In the genomic region with DNA sequence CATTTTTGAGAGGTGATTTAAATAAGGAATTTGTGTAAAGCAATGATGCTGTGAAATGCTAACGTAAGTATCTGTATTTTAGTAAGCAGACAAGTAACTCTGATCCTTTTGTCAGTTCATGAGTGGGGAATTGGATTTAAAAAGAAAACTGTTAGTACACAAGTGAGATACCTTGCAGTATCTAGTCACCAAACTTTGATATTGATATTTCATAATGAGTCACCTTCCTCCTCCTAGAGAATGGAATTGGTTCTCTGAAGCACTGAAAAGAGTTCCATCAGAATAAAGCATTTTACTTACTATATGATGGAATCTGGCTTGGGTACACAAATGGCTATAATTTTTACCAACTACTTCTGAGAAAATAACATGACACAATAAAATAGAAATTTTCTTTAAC, we compare ENCODE assay signal across 30 cellular contexts.
"Had no signal": no experiment of that assay in that cellular context is flagged by ENCODE, and none has a peak within 500 bp of the region (broad histone marks: within the 10 kb centered on the region; RNA-seq: fewer than 3 reads in every experiment).

No MANE protein-coding gene starts in this region.

- H3K4me3 ChIP-seq: left lung, lower lobe of right lung, pancreas, prostate gland, skin epidermis, stomach, testis, thyroid gland, transverse colon, upper lobe of left lung had no signal

- H3K4me1 ChIP-seq: left lung, lower lobe of right lung, pancreas, prostate gland, stomach, testis, thyroid gland, transverse colon, upper lobe of left lung had no signal

- H3K36me3 Mint-ChIP-seq: immature natural killer cell; naive thymus-derived CD8-positive, alpha-beta T cell; stimulated activated naive B cell treated with anti-CD40 and anti-IgM and Interleukin-4, amounts not matched to agents 10 μg/mL and 1 μg/mL and 100 μg/mL, for 72 hours had no signal

- H3K9me3 Mint-ChIP-seq: nephron, neural crest cell had no signal

- H3K4me1 Mint-ChIP-seq: immature natural killer cell; naive thymus-derived CD8-positive, alpha-beta T cell; nephron; neural crest cell; stimulated activated naive B cell treated with anti-CD40 and anti-IgM and Interleukin-4, amounts not matched to agents 10 μg/mL and 1 μg/mL and 100 μg/mL, for 72 hours had no signal

- ATAC-seq: left colon; left lung; lower lobe of right lung; naive thymus-derived CD8-positive, alpha-beta T cell; pancreas; right cardiac atrium; sciatic nerve; stimulated activated naive B cell treated with anti-CD40 and anti-IgM and Interleukin-4, amounts not matched to agents 10 μg/mL and 1 μg/mL and 100 μg/mL, for 72 hours; stimulated activated naive CD8-positive, alpha-beta T cell treated with anti-CD3 and anti-CD28 coated beads, Interleukin-15, Interleukin-2, amounts not matched to agents 100 U/mL and 50 U/mL, for 24 hours had no signal

- H3K27ac ChIP-seq: left lung, lower lobe of right lung, pancreas, prostate gland, skin epidermis, stomach, testis, thyroid gland, transverse colon, upper lobe of left lung had no signal

- H3K4me3 Mint-ChIP-seq: immature natural killer cell; naive thymus-derived CD8-positive, alpha-beta T cell; nephron; neural crest cell; stimulated activated naive B cell treated with anti-CD40 and anti-IgM and Interleukin-4, amounts not matched to agents 10 μg/mL and 1 μg/mL and 100 μg/mL, for 72 hours had no signal

- FAIRE-seq: islet of Langerhans, pancreas, urothelium cell line had no signal

- H3K27ac Mint-ChIP-seq: immature natural killer cell; naive thymus-derived CD8-positive, alpha-beta T cell; nephron; stimulated activated naive B cell treated with anti-CD40 and anti-IgM and Interleukin-4, amounts not matched to agents 10 μg/mL and 1 μg/mL and 100 μg/mL, for 72 hours had no signal

- H3K9me3 ChIP-seq: left lung, lower lobe of right lung, pancreas, prostate gland, stomach, testis, thyroid gland, transverse colon, upper lobe of left lung had no signal

- H3K27me3 Mint-ChIP-seq: naive thymus-derived CD8-positive, alpha-beta T cell; stimulated activated naive B cell treated with anti-CD40 and anti-IgM and Interleukin-4, amounts not matched to agents 10 μg/mL and 1 μg/mL and 100 μg/mL, for 72 hours had no signal

- H3K27me3 ChIP-seq: left lung, pancreas, stomach, testis, thyroid gland, transverse colon, upper lobe of left lung had no signal

- DNase-seq: immature natural killer cell; kidney; left colon; left lung; lower lobe of right lung; mammary epithelial cell; mesenchymal stem cell; naive thymus-derived CD8-positive, alpha-beta T cell; nucleus accumbens; pancreas; retina; right cardiac atrium; stimulated activated CD4-positive, alpha-beta T cell treated with anti-CD3 and anti-CD28 coated beads, Interleukin-12 subunit alpha, Interleukin-12 subunit beta, amount 100 ng/mL, for 4 hours; stimulated activated CD4-positive, alpha-beta T cell treated with anti-CD3 and anti-CD28 coated beads, Interleukin-15, amount 100 ng/mL, for 24 hours; stimulated activated CD4-positive, alpha-beta T cell treated with anti-CD3 and anti-CD28 coated beads, Interleukin-2, amount 100 ng/mL, for 24 hours; stimulated activated CD4-positive, alpha-beta T cell treated with anti-CD3 and anti-CD28 coated beads, Interleukin-4, amount 100 ng/mL, for 1 hour; stimulated activated naive B cell treated with anti-CD40 and anti-IgM and Interleukin-4, amounts not matched to agents 10 μg/mL and 1 μg/mL and 100 μg/mL, for 72 hours; stimulated activated naive CD8-positive, alpha-beta T cell treated with anti-CD3 and anti-CD28 coated beads, Interleukin-15, Interleukin-2, amounts not matched to agents 100 U/mL and 50 U/mL, for 24 hours; stomach; testis; thyroid gland; transverse colon; upper lobe of left lung had no signal

- H3K36me3 ChIP-seq: left lung, lower lobe of right lung, pancreas, prostate gland, stomach, thyroid gland, transverse colon, upper lobe of left lung had no signal
